16 cellular contexts compared by ENCODE assay signal in the genomic region with DNA sequence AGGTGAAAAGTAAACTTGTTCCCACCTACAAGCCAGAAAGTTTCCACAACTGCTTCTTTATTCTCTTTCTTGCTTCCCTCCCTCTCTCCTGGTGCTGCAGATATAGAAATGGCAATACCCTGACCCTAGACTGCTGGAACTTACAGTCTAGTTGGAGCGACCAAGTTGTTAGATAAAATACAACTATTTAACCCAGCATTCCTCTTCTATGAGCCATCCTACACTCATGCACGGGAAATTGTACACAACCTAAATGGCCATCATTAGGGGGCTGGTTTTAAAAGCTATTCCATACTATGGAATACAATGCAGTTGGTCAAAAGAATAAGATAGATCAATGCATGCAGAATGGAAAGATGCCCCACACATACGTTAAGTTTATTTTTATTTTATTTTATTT.
"Had no signal": no experiment of that assay in that cellular context is flagged by ENCODE, and none has a peak within 500 bp of the region (broad histone marks: within the 10 kb centered on the region; RNA-seq: fewer than 3 reads in every experiment).

No MANE protein-coding gene starts in this region.

- ATAC-seq: activated CD4-positive, CD25-positive, alpha-beta regulatory T cell treated with anti-CD3 and anti-CD28 coated beads, Interleukin-2, amount 50 U/mL, for 24 hours; left colon; naive thymus-derived CD4-positive, alpha-beta T cell had no signal

- H3K27ac ChIP-seq: ascending aorta, epithelial cell of prostate had no signal

- H3K36me3 ChIP-seq: ascending aorta had no signal

- H3K4me3 ChIP-seq: ascending aorta, lung had no signal

- H3K27me3 ChIP-seq: ascending aorta had no signal

- FAIRE-seq: urothelium cell line had no signal

- DNase-seq: activated CD4-positive, alpha-beta T cell treated with anti-CD3 and anti-CD28 coated beads, Interleukin-2, amount 50 U/mL, for 4 hours; activated effector memory CD4-positive, alpha-beta T cell treated with anti-CD3 and anti-CD28 coated beads, Interleukin-2, amount 50 U/mL, for 16 hours; activated naive CD8-positive, alpha-beta T cell treated with anti-CD3 and anti-CD28 coated beads for 36 hours; activated T-cell treated with anti-CD3 and anti-CD28 coated beads, Interleukin-2, amount 50 U/mL, for 24 hours; effector memory CD4-positive, alpha-beta T cell; glutamatergic neuron; immature natural killer cell; left colon; naive thymus-derived CD4-positive, alpha-beta T cell; retina; stimulated activated CD4-positive, alpha-beta T cell treated with anti-CD3 and anti-CD28 coated beads, Interleukin-4, amount 100 ng/mL, for 4 hours had no signal
